In genomic region chr4:24287096-24287495, GRCh38 we compare ENCODE assay signal across 24 cellular contexts.
"Had no signal": no experiment of that assay in that cellular context is flagged by ENCODE, and none has a peak within 500 bp of the region (broad histone marks: within the 10 kb centered on the region; RNA-seq: fewer than 3 reads in every experiment).

No MANE protein-coding gene starts in this region.

- DNase-seq: naive thymus-derived CD8-positive, alpha-beta T cell; nephron progenitor cell; nucleus accumbens; pancreas; right cardiac atrium; right lobe of liver; sigmoid colon; small intestine; stimulated activated CD4-positive, alpha-beta T cell treated with anti-CD3 and anti-CD28 coated beads, Interleukin-15, amount 100 ng/mL, for 24 hours; stimulated activated CD4-positive, alpha-beta T cell treated with anti-CD3 and anti-CD28 coated beads, Interleukin-4, amount 100 ng/mL, for 1 hour; stimulated activated CD4-positive, alpha-beta T cell treated with anti-CD3 and anti-CD28 coated beads, Interleukin-4, amount 100 ng/mL, for 4 hours; stimulated activated CD8-positive, alpha-beta memory T cell treated with anti-CD3 and anti-CD28 coated beads, Interleukin-4, amount 100 ng/mL, for 48 hours; stimulated activated naive CD4-positive, alpha-beta T cell; stimulated activated naive CD8-positive, alpha-beta T cell treated with anti-CD3 and anti-CD28 coated beads, Interleukin-15, amount 100 ng/mL, for 72 hours; stimulated activated naive CD8-positive, alpha-beta T cell treated with anti-CD3 and anti-CD28 coated beads, Interleukin-15, Interleukin-2, amounts not matched to agents 100 U/mL and 50 U/mL, for 24 hours; substantia nigra; testis; tibial artery; transverse colon; upper lobe of right lung; uterus had no signal

- H3K27me3 ChIP-seq: neutrophil, pancreas, right lobe of liver, sigmoid colon, suprapubic skin, testis, tibial artery, transverse colon, upper lobe of right lung, uterus had no signal

- H3K4me3 ChIP-seq: pancreas, prostate gland, right lobe of liver, sigmoid colon, suprapubic skin, testis, tibial artery, transverse colon, upper lobe of right lung, uterus had no signal

- H3K36me3 ChIP-seq: neutrophil, pancreas, prostate gland, right lobe of liver, sigmoid colon, suprapubic skin, tibial artery, transverse colon, upper lobe of right lung, uterus had no signal
